Comparison of ENCODE assay signal across 9 cellular contexts in the genomic region with DNA sequence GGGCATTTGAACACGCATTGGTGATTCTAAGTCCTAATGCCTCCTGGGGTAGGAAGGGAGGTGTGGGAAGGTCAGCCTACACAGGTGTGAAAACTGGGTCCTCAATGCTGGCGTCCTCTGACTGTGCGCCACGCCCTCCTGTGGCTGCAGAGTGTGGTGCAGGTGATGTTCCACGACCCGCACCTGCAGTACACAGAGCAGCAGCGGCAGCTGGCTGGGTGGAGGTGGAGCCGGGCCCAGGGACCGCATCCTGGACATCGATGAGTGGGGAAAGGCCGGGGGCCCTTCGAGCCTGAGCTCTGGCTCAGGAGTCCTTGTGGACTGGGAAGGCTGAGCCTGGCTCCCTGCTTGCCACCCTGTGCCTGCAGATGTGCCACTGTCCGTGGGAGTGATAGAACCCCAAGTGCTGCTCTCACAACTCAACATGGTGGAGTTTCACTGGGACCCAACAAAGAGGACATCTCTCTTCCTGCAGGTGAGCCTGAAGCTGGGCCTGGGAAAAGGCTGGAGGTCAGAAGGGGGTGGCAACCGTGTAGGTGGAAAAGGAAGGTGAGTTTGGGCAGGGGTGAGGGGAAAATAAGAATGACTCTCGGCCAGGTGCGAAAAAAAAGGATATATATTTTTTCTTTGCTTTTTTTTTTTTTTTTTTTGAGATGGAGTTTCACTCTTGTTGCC. TPM values are rescaled to one million over a fixed set of nuclear protein-coding genes. Genes with fewer than 3 reads are reported as not detected.
DNase-seq lines count a peak whose midpoint lies in the region; ATAC-seq, FAIRE-seq and TF ChIP-seq lines count a peak whose summit lies in the region.
"Had no signal": no experiment of that assay in that cellular context is flagged by ENCODE, and none has a peak within 500 bp of the region (broad histone marks: within the 10 kb centered on the region; RNA-seq: fewer than 3 reads in every experiment).

No MANE protein-coding gene starts in this region.

- H3K79me2 ChIP-seq in H1 (ENCODE audit: control insufficient read depth in 1 of 2, insufficient read depth in 2 of 2, low read length in 2 of 2), result no peaks in the 10 kb centered on the region
- H3K79me2 ChIP-seq in neural cell (replicated peaks; ENCODE audit: insufficient read depth, low read length), result no peaks in the 10 kb centered on the region

- DNase-seq in GM13976 (ENCODE audit: low spot score) (peak; percentile 83), NCI-H2227 (lab: John Stamatoyannopoulos, UW; ENCODE audit: unreplicated experiment) (peak; percentile 73), H1 (ENCODE audit: low read depth in 1 of 2, low spot score in 2 of 2) (peak in 1 of 2 experiments; percentile 94), upper lobe of left lung (peak; percentile 77 to 87)
- peak; percentile 77 for DNase-seq in activated CD8-positive, alpha-beta T cell treated with anti-CD3 and anti-CD28 coated beads, Interleukin-2, amount 10 ng/mL, durations not matched to agents 7 days and 5 days

- H2BK15ac ChIP-seq in H1 (ENCODE audit: low read length), result peak overlapping the region; percentile 94; the same call in 1 of the 2 replicates

- FAIRE-seq in H1 (lab: Jason Lieb, UNC), result peak; percentile 13

- H3K9ac ChIP-seq in H1 (replicated peaks in 1 of 4; ENCODE audit: extremely low read depth in 1 of 4, low read depth in 3 of 4, low read length in 3 of 4), result no peak overlapping the region; a peak in 2 of 7 replicates
- H3K9ac ChIP-seq in neural cell (ENCODE audit: low read length), result no peak overlapping the region

- CTCF ChIA-PET in activated CD8-positive, alpha-beta T cell treated with anti-CD3 and anti-CD28 coated beads, Interleukin-2, amount 10 ng/mL, durations not matched to agents 7 days and 5 days (lab: Charles Lee), result interaction anchor here (0.7 to 8.4 kb wide), 11 partner anchors 9 to 256 kb away, joined by 3 to 187 read pairs (median 5); a partner anchor contains a TSS
- CTCF ChIA-PET in H1 (lab: Charles Lee; ENCODE audit: partially characterized antibody), result interaction anchor here (0.6 to 22.6 kb wide), 21 partner anchors 0 to 419 kb away, joined by 3 to 982 read pairs (median 3); a partner anchor contains a TSS

- H4K20me1 ChIP-seq in H1 (replicated peaks in 1 of 2; ENCODE audit: control insufficient read depth in 1 of 2, insufficient read depth in 2 of 2, low read length in 2 of 2), result no peaks in the 10 kb centered on the region
- H4K20me1 ChIP-seq in neural cell (ENCODE audit: insufficient read depth), result no peaks in the 10 kb centered on the region

- peak overlapping the region; percentile 40 for H3K4ac ChIP-seq in H1 (replicated peaks; ENCODE audit: insufficient read length, low read depth, low read length)

- peak; percentile 78 for TF ChIP-seq CTCF in GM13976 (IDR thresholded peaks at IDR 0.05; ENCODE audit: borderline replicate concordance, control extremely low read depth, extremely low read depth, insufficient read depth, missing control alignments)
- TF ChIP-seq CTCF in H1 (IDR thresholded peaks at IDR 0.05; ENCODE audit: control extremely low read depth in 1 of 3, insufficient read depth in 1 of 3, low read depth in 1 of 3, low read length in 3 of 3), result peak; percentile 91 to 100 (median 99)
- TF ChIP-seq CTCF in neural cell (IDR thresholded peaks at IDR 0.05; ENCODE audit: poor library complexity, severe bottlenecking), result peak; percentile 61
- peak; percentile 42 to 77 (median 66) for TF ChIP-seq CTCF in upper lobe of left lung (IDR thresholded peaks at IDR 0.05)

- no peaks in the 10 kb centered on the region for H3K9me2 ChIP-seq in neural cell (ENCODE audit: insufficient read depth, low read length)

- H3K23me2 ChIP-seq in H1 (ENCODE audit: low read depth, low read length), result peaks cover 2% of the 10 kb centered on the region; the same call in 1 of the 2 replicates

- no peak overlapping the region for H2AK5ac ChIP-seq in H1 (ENCODE audit: low read depth, low read length)

- H3K4me3 Mint-ChIP-seq in activated CD8-positive, alpha-beta T cell treated with anti-CD3 and anti-CD28 coated beads, Interleukin-2, amount 10 ng/mL, durations not matched to agents 7 days and 5 days, result no peak overlapping the region

- TF ChIP-seq EP300 in H1 (IDR thresholded peaks at IDR 0.05; ENCODE audit: borderline replicate concordance in 1 of 2, low read depth in 2 of 2, low read length in 2 of 2) (peak in 1 of 2 experiments; percentile 29; a peak in 1 of 3 replicates), neural cell (conservative IDR thresholded peaks at IDR 0.05; ENCODE audit: poor library complexity, severe bottlenecking) (no peak), upper lobe of left lung (IDR thresholded peaks at IDR 0.05) (no peak)

- POLR2A ChIA-PET in activated CD8-positive, alpha-beta T cell treated with anti-CD3 and anti-CD28 coated beads, Interleukin-2, amount 10 ng/mL, durations not matched to agents 7 days and 5 days (lab: Charles Lee), result interaction anchor here (2.7 kb wide), 1 partner anchor 40 kb away, joined by 13 read pairs; a partner anchor contains a TSS
- POLR2A ChIA-PET in H1 (lab: Charles Lee; ENCODE audit: partially characterized antibody), result interaction anchor here (0.7 to 1.9 kb wide), 5 partner anchors 30 to 39 kb away, joined by 4 to 6 read pairs (median 4); a partner anchor contains a TSS

- H3K9me3 ChIP-seq in H1 (ENCODE audit: insufficient read depth in 2 of 2, low read depth in 1 of 2, low read length in 1 of 2) (no peaks in the 10 kb centered on the region), neural cell (ENCODE audit: low read length) (no peaks in the 10 kb centered on the region), upper lobe of left lung (no peaks in the 10 kb centered on the region)

- H3K27me3 ChIP-seq in H1 (replicated peaks in 1 of 4; ENCODE audit: control insufficient read depth in 3 of 4, extremely low read depth in 1 of 4, insufficient read depth in 3 of 4, low read length in 3 of 4) (no peaks in the 10 kb centered on the region), neural cell (ENCODE audit: insufficient read depth, low read depth, low read length) (no peaks in the 10 kb centered on the region), upper lobe of left lung (no peaks in the 10 kb centered on the region)

- H2BK120ac ChIP-seq in H1 (replicated peaks; ENCODE audit: low read depth, low read length), result no peak overlapping the region

- H3K4me3 ChIP-seq in H1 (ENCODE audit: extremely low read depth in 1 of 4, insufficient read depth in 2 of 4, low read depth in 3 of 4, low read length in 4 of 4) (no peak overlapping the region), neural cell (ENCODE audit: low read length) (no peak overlapping the region), upper lobe of left lung (no peak overlapping the region)

- H3K27ac ChIP-seq in H1 (ENCODE audit: low read depth, low read length) (no peak overlapping the region), neural cell (ENCODE audit: low read length) (no peak overlapping the region), upper lobe of left lung (no peak overlapping the region)

- in situ Hi-C loops in GM13976 (cut with MboI; ENCODE audit: low sequenced_read_pairs, unreplicated experiment), result no loop called here

- TF ChIP-seq RAD21 in H1 (IDR thresholded peaks at IDR 0.05 in 1 of 2, conservative IDR thresholded peaks at IDR 0.05 in 1 of 2; ENCODE audit: low read depth in 2 of 2, low read length in 2 of 2) (peak; percentile 67 to 76), neural cell (conservative IDR thresholded peaks at IDR 0.05) (no peak)

- no peak overlapping the region for H3K18ac ChIP-seq in H1 (ENCODE audit: extremely low read depth, low read length)

- H3K4me2 ChIP-seq in H1 (ENCODE audit: insufficient read depth in 1 of 2, low read depth in 2 of 2, low read length in 2 of 2) (peak overlapping the region; percentile 39 to 43; a peak in 2 of 4 replicates), neural cell (ENCODE audit: low read length) (no peak overlapping the region)

- peak overlapping the region; percentile 4 for H4K5ac ChIP-seq in H1 (ENCODE audit: insufficient read length, low read depth, low read length)

- peak overlapping the region; percentile 54 for H3K27ac Mint-ChIP-seq in activated CD8-positive, alpha-beta T cell treated with anti-CD3 and anti-CD28 coated beads, Interleukin-2, amount 10 ng/mL, durations not matched to agents 7 days and 5 days

- H3K4me1 ChIP-seq in H1 (replicated peaks in 1 of 4; ENCODE audit: control insufficient read depth in 3 of 4, insufficient read depth in 4 of 4, low read length in 3 of 4), result peaks cover 0 to 15% (median 5%) of the 10 kb centered on the region in 4 experiments; a peak in 6 of 7 replicates
- H3K4me1 ChIP-seq in upper lobe of left lung, result peaks cover 5 to 34% (median 16%) of the 10 kb centered on the region in 4 donors

- 0 out of 2 replicates have a peak overlapping the region, but pooled peaks have one; percentile 40 for H2BK12ac ChIP-seq in H1 (ENCODE audit: low read depth, low read length)

- no peaks in the 10 kb centered on the region for H3K79me1 ChIP-seq in H1 (ENCODE audit: low read depth, low read length)

- H3K36me3 ChIP-seq in H1 (ENCODE audit: control insufficient read depth in 2 of 4, insufficient read depth in 4 of 4, low read length in 3 of 4), result no peaks in the 10 kb centered on the region
- no peaks in the 10 kb centered on the region for H3K36me3 ChIP-seq in neural cell (ENCODE audit: insufficient read depth, low read length)
- no peaks in the 10 kb centered on the region for H3K36me3 ChIP-seq in upper lobe of left lung

- peak; percentile 64 for ATAC-seq in activated CD8-positive, alpha-beta T cell treated with anti-CD3 and anti-CD28 coated beads, Interleukin-2, amount 10 ng/mL, durations not matched to agents 7 days and 5 days
- ATAC-seq in upper lobe of left lung (ENCODE audit: low FRiP score in 2 of 2), result peak; percentile 55 to 72
- no peak for ATAC-seq in GM19328 (IDR thresholded peaks at IDR 0.05; ENCODE audit: unreplicated experiment)
- ATAC-seq in GM21381 (IDR thresholded peaks at IDR 0.05; ENCODE audit: unreplicated experiment), result no peak

- peaks cover 36% of the 10 kb centered on the region for H3K4me1 Mint-ChIP-seq in activated CD8-positive, alpha-beta T cell treated with anti-CD3 and anti-CD28 coated beads, Interleukin-2, amount 10 ng/mL, durations not matched to agents 7 days and 5 days (ENCODE audit: low read depth)

- no peak overlapping the region for H3K56ac ChIP-seq in H1 (replicated peaks; ENCODE audit: insufficient read length, low read depth, low read length)

- H3F3A ChIP-seq in neural cell (ENCODE audit: insufficient read depth, low read length, poor library complexity, severe bottlenecking), result no peaks in the 10 kb centered on the region

- no peak overlapping the region for H2BK5ac ChIP-seq in H1 (ENCODE audit: low read depth, low read length)

- no peak overlapping the region for H3K23ac ChIP-seq in H1 (ENCODE audit: insufficient read length)

- no peak overlapping the region for H3K14ac ChIP-seq in H1 (ENCODE audit: insufficient read length)

- WGBS in H1 (ENCODE audit: extremely low coverage in 1 of 2, insufficient coverage in 1 of 2, insufficient read length in 1 of 2, insufficient replicate concordance in 2 of 2, low coverage in 1 of 2, low lambda C conversion rate in 2 of 2, missing lambda C conversion rate in 1 of 2), 2 experiments, result 39% methylated on average over 15 of the region's 16 CpGs; no CpG with 5 or more reads in 1 of the 2 experiments
- WGBS in upper lobe of left lung, 2 donors, result 28 to 33% methylated on average over 11 to 16 of the region's 16 CpGs

- H2BK20ac ChIP-seq in H1 (ENCODE audit: low read length), result no peak overlapping the region

- H3K36me3 Mint-ChIP-seq in activated CD8-positive, alpha-beta T cell treated with anti-CD3 and anti-CD28 coated beads, Interleukin-2, amount 10 ng/mL, durations not matched to agents 7 days and 5 days (ENCODE audit: low read depth), result no peaks in the 10 kb centered on the region

- H2AFZ ChIP-seq in H1 (ENCODE audit: low read length) (no peak overlapping the region), neural cell (ENCODE audit: low read depth, low read length) (no peak overlapping the region)

- H3K9me3 Mint-ChIP-seq in activated CD8-positive, alpha-beta T cell treated with anti-CD3 and anti-CD28 coated beads, Interleukin-2, amount 10 ng/mL, durations not matched to agents 7 days and 5 days (ENCODE audit: insufficient read depth), result no peaks in the 10 kb centered on the region

- H3K27me3 Mint-ChIP-seq in activated CD8-positive, alpha-beta T cell treated with anti-CD3 and anti-CD28 coated beads, Interleukin-2, amount 10 ng/mL, durations not matched to agents 7 days and 5 days (ENCODE audit: low read depth), result no peaks in the 10 kb centered on the region

- peak overlapping the region; percentile 63 for H4K91ac ChIP-seq in H1 (replicated peaks; ENCODE audit: insufficient read length, low read length)

- TF ChIP-seq POLR2A in H1 (IDR thresholded peaks at IDR 0.05; ENCODE audit: control extremely low read depth in 1 of 2, low read depth in 2 of 2, low read length in 2 of 2) (no peak), upper lobe of left lung (IDR thresholded peaks at IDR 0.05) (no peak)

- peak overlapping the region; percentile 9; the same call in 1 of the 2 replicates for H4K8ac ChIP-seq in H1 (ENCODE audit: extremely low read depth, insufficient read depth, low read length)

RNA-seq across cellular contexts. Expression of a gene that starts 14.0 kb away (rescaled TPM):
- not detected for total RNA-seq in activated CD8-positive, alpha-beta T cell treated with anti-CD3 and anti-CD28 coated beads, Interleukin-2, amount 10 ng/mL, durations not matched to agents 7 days and 5 days
- total RNA-seq in H1 (2021; fragmentation: NEBNext Ultra II Directional; extraction: Animal tissue kit (Norgen Biotek cat#: 25700)), result 5.4 and 6.0 TPM in 2 replicates
- polyA plus RNA-seq in H1 (2011; rRNA removed), result 1.5 and 2.5 TPM in 2 replicates
- polyA plus RNA-seq in H1 (2011; cell fraction: cytosol; rRNA removed), result 1.7 TPM
- polyA plus RNA-seq in H1 (2011; cell fraction: nucleus; rRNA removed), result 3.9 TPM
- polyA plus RNA-seq in H1 (2012, experiment 1 of 2), result 4.2 to 6.3 TPM (median 5.2 TPM) in 4 replicates
- polyA plus RNA-seq in H1 (2012, experiment 2 of 2), result 5.2 TPM
- 4.3 TPM for polyA plus RNA-seq in H1 (2013, experiment 1 of 2)
- polyA plus RNA-seq in H1 (2013, experiment 2 of 2), result 4.7 TPM
- polyA minus RNA-seq in H1 (2011; rRNA and poly(A)+ RNA removed), result 1.2 and 1.7 TPM in 2 replicates
- 1.5 TPM for polyA minus RNA-seq in H1 (2011; cell fraction: cytosol; rRNA and poly(A)+ RNA removed)
- 1.1 TPM for polyA minus RNA-seq in H1 (2011; cell fraction: nucleus; rRNA and poly(A)+ RNA removed)
- not detected in 2 replicates for polyA plus RNA-seq in neural cell
- polyA minus RNA-seq in neural cell, result not detected in 2 replicates
- 1 to 10 TPM in 1 of 6 donors, under 1 TPM in 3, not detected in 2; 0.24 to 1.1 (median 0.48) TPM for total RNA-seq in upper lobe of left lung
- total RNA-seq: activated CD8-positive, alpha-beta memory T cell treated with anti-CD3 and anti-CD28 coated beads for 36 hours had no signal

RNA-seq across cellular contexts. Expression of a gene that starts 39.7 kb away (rescaled TPM):
- total RNA-seq in activated CD8-positive, alpha-beta T cell treated with anti-CD3 and anti-CD28 coated beads, Interleukin-2, amount 10 ng/mL, durations not matched to agents 7 days and 5 days, result 1,000 to 10,000 TPM; 1,896 to 1,946 TPM
- total RNA-seq in H1 (2021; fragmentation: NEBNext Ultra II Directional; extraction: Animal tissue kit (Norgen Biotek cat#: 25700)), result 2,182 and 2,219 TPM in 2 replicates
- 1,992 and 2,108 TPM in 2 replicates for polyA plus RNA-seq in H1 (2011; rRNA removed)
- 3,481 TPM for polyA plus RNA-seq in H1 (2011; cell fraction: cytosol; rRNA removed)
- 2,043 TPM for polyA plus RNA-seq in H1 (2011; cell fraction: nucleus; rRNA removed)
- 1,394 to 2,903 TPM (median 2,742 TPM) in 4 replicates for polyA plus RNA-seq in H1 (2012, experiment 1 of 2)
- polyA plus RNA-seq in H1 (2012, experiment 2 of 2), result 1,232 TPM
- polyA plus RNA-seq in H1 (2013, experiment 1 of 2), result 2,492 TPM
- polyA plus RNA-seq in H1 (2013, experiment 2 of 2), result 2,408 TPM
- 605 and 718 TPM in 2 replicates for polyA minus RNA-seq in H1 (2011; rRNA and poly(A)+ RNA removed)
- 697 TPM for polyA minus RNA-seq in H1 (2011; cell fraction: cytosol; rRNA and poly(A)+ RNA removed)
- polyA minus RNA-seq in H1 (2011; cell fraction: nucleus; rRNA and poly(A)+ RNA removed), result 464 TPM
- polyA plus RNA-seq in neural cell, result 1,422 and 1,623 TPM in 2 replicates
- polyA minus RNA-seq in neural cell, result 512 and 605 TPM in 2 replicates
- 1,000 to 10,000 TPM; 1,356 to 1,902 (median 1,599) TPM for total RNA-seq in upper lobe of left lung

RNA-seq across cellular contexts. Expression of a gene that starts 42.3 kb away (rescaled TPM):
- 10 to 100 TPM; 22.1 to 23.2 TPM for total RNA-seq in activated CD8-positive, alpha-beta T cell treated with anti-CD3 and anti-CD28 coated beads, Interleukin-2, amount 10 ng/mL, durations not matched to agents 7 days and 5 days
- total RNA-seq in H1 (2021; fragmentation: NEBNext Ultra II Directional; extraction: Animal tissue kit (Norgen Biotek cat#: 25700)), result 15.1 and 17.8 TPM in 2 replicates
- polyA plus RNA-seq in H1 (2011; rRNA removed) (7.2 and 10.6 TPM in 2 replicates), neural cell (18.9 and 29.1 TPM in 2 replicates)
- 7.7 TPM for polyA plus RNA-seq in H1 (2011; cell fraction: cytosol; rRNA removed)
- 43.5 TPM for polyA plus RNA-seq in H1 (2011; cell fraction: nucleus; rRNA removed)
- 11.9 to 16.4 TPM (median 14.1 TPM) in 4 replicates for polyA plus RNA-seq in H1 (2012, experiment 1 of 2)
- 12.9 TPM for polyA plus RNA-seq in H1 (2012, experiment 2 of 2)
- 7.2 TPM for polyA plus RNA-seq in H1 (2013, experiment 1 of 2)
- polyA plus RNA-seq in H1 (2013, experiment 2 of 2), result 7.1 TPM
- 15.8 and 25.4 TPM in 2 replicates for polyA minus RNA-seq in H1 (2011; rRNA and poly(A)+ RNA removed)
- polyA minus RNA-seq in H1 (2011; cell fraction: cytosol; rRNA and poly(A)+ RNA removed), result 8.0 TPM
- polyA minus RNA-seq in H1 (2011; cell fraction: nucleus; rRNA and poly(A)+ RNA removed), result 18.6 TPM
- 41.4 and 44.1 TPM in 2 replicates for polyA minus RNA-seq in neural cell
- total RNA-seq in upper lobe of left lung, result 100 to 1,000 TPM in 1 of 6 donors, 10 to 100 TPM in 5; 28.8 to 149 (median 34.0) TPM

Comparison
In these comparisons a context has a peak if more than half of its experiments do, and no peak if none do; other contexts are left out.
1. ATAC-seq: peak in activated CD8-positive, alpha-beta T cell treated with anti-CD3 and anti-CD28 coated beads, Interleukin-2, amount 10 ng/mL, durations not matched to agents 7 days and 5 days (single experiment) and upper lobe of left lung (2 of 2); none in GM19328 (single experiment) and GM21381 (single experiment).
2. Peak in every context shown above with its lines, with median percentiles within 50 percentile points of each other: CTCF ChIP-seq.